In genomic region chr7:135211946-135212685, GRCh38 we compare ENCODE assay signal across 9 cellular contexts. TPM values are rescaled to one million over a fixed set of nuclear protein-coding genes. Genes with fewer than 3 reads are reported as not detected.
DNase-seq lines count a peak whose midpoint lies in the region; ATAC-seq and TF ChIP-seq lines count a peak whose summit lies in the region.
"Not testable (repeated sequence)": the region's sequence is repeated elsewhere in the genome, so short reads cannot be mapped to it uniquely, and the experiment has no call there.
"Had no signal": no experiment of that assay in that cellular context is flagged by ENCODE, and none has a peak within 500 bp of the region (broad histone marks: within the 10 kb centered on the region; RNA-seq: fewer than 3 reads in every experiment).

No MANE protein-coding gene starts in this region.

- H3K4me1 Mint-ChIP-seq in T-helper 1 cell treated with Interleukin-12 subunit alpha and Interleukin-12 subunit beta and Interleukin-4 antibody, amounts not matched to agents 30 μg/mL and 1 μg/mL, for 36 hours (ENCODE audit: low read depth), result peaks cover 24% of the 10 kb centered on the region

- H3K9me3 Mint-ChIP-seq in T-helper 1 cell treated with Interleukin-12 subunit alpha and Interleukin-12 subunit beta and Interleukin-4 antibody, amounts not matched to agents 30 μg/mL and 1 μg/mL, for 36 hours, result not testable (repeated sequence)

- peak; percentile 43 for DNase-seq in EL
- DNase-seq in astrocyte of the spinal cord (ENCODE audit: low read depth, low spot score); left lung; upper lobe of left lung: not testable (repeated sequence)
- peak; percentile 69 for DNase-seq in fibroblast of gingiva (ENCODE audit: low read depth)
- peak; percentile 73 to 80 (median 76) for DNase-seq in ovary

- not testable (repeated sequence) for ATAC-seq in left lung
- ATAC-seq in upper lobe of left lung (ENCODE audit: low FRiP score in 2 of 2), result peak in 1 of 2 donors; percentile 63

- H3K36me3 Mint-ChIP-seq in T-helper 1 cell treated with Interleukin-12 subunit alpha and Interleukin-12 subunit beta and Interleukin-4 antibody, amounts not matched to agents 30 μg/mL and 1 μg/mL, for 36 hours (ENCODE audit: low read depth), result not testable (repeated sequence)

- H3K27ac Mint-ChIP-seq in T-helper 1 cell treated with Interleukin-12 subunit alpha and Interleukin-12 subunit beta and Interleukin-4 antibody, amounts not matched to agents 30 μg/mL and 1 μg/mL, for 36 hours, result peak overlapping the region; percentile 73

- intact Hi-C loops in left lung (cut with DNase I), result not testable (repeated sequence)
- intact Hi-C loops in ovary (cut with DNase I), result loop anchor here in 1 of 4 donors (2.0 kb wide), 1 partner anchor 41 kb away; the partner anchor contains the start of gene CYREN

- TF ChIP-seq POLR2A in ovary (IDR thresholded peaks at IDR 0.05); upper lobe of left lung (IDR thresholded peaks at IDR 0.05): not testable (repeated sequence)

- H3K27ac ChIP-seq in left lung (peak overlapping the region; percentile 88), ovary (peak overlapping the region; percentile 49 to 90), upper lobe of left lung (peak overlapping the region; percentile 88 to 97 (median 94))

- not testable (repeated sequence) for H3K27me3 Mint-ChIP-seq in T-helper 1 cell treated with Interleukin-12 subunit alpha and Interleukin-12 subunit beta and Interleukin-4 antibody, amounts not matched to agents 30 μg/mL and 1 μg/mL, for 36 hours (ENCODE audit: low read depth)

- 11 to 27% (median 20%) methylated on average over 30 of the region's 30 CpGs for WGBS in ovary, 3 donors
- WGBS in upper lobe of left lung, 2 donors, result 47 to 62% methylated on average over 27 to 29 of the region's 30 CpGs

- in situ Hi-C loops in astrocyte of the spinal cord (cut with HindIII; ENCODE audit: low sequenced_read_pairs), result not testable (repeated sequence)

- not testable (repeated sequence) for TF ChIP-seq RAD21 in Ishikawa (IDR thresholded peaks at IDR 0.05; ENCODE audit: low read depth)

- H3K4me1 ChIP-seq in left lung (peaks cover 23 to 43% of the 10 kb centered on the region in 2 donors), upper lobe of left lung (peaks cover 22 to 38% (median 29%) of the 10 kb centered on the region in 4 donors)
- H3K4me1 ChIP-seq in ovary (ENCODE audit: insufficient read depth), result not testable (repeated sequence)

- H3K4me3 ChIP-seq in astrocyte of the spinal cord (ENCODE audit: low read depth, low read length) (peak overlapping the region; percentile 64), left lung (peak overlapping the region; percentile 47 to 87), ovary (peak overlapping the region; percentile 65), upper lobe of left lung (peak overlapping the region; percentile 40 to 96 (median 76))

- not testable (repeated sequence) for H3K9me3 ChIP-seq in left lung, ovary, upper lobe of left lung

- H3K4me3 Mint-ChIP-seq in T-helper 1 cell treated with Interleukin-12 subunit alpha and Interleukin-12 subunit beta and Interleukin-4 antibody, amounts not matched to agents 30 μg/mL and 1 μg/mL, for 36 hours, result peak overlapping the region; percentile 85

- H3K36me3 ChIP-seq in left lung, ovary, upper lobe of left lung: not testable (repeated sequence)

- not testable (repeated sequence) for TF ChIP-seq EP300 in Ishikawa (IDR thresholded peaks at IDR 0.05; ENCODE audit: borderline replicate concordance); ovary (IDR thresholded peaks at IDR 0.05); upper lobe of left lung (IDR thresholded peaks at IDR 0.05)

- H3K27me3 ChIP-seq in left lung, ovary, upper lobe of left lung: not testable (repeated sequence)

- TF ChIP-seq CTCF in astrocyte of the spinal cord (IDR thresholded peaks at IDR 0.05; ENCODE audit: low read depth, low read length); left lung (IDR thresholded peaks at IDR 0.05); ovary (IDR thresholded peaks at IDR 0.05); upper lobe of left lung (IDR thresholded peaks at IDR 0.05): not testable (repeated sequence)

TF ChIP-seq in Ishikawa, 13 proteins besides CTCF, POLR2A, EP300 and RAD21:
- TF ChIP-seq, protein P1, sequence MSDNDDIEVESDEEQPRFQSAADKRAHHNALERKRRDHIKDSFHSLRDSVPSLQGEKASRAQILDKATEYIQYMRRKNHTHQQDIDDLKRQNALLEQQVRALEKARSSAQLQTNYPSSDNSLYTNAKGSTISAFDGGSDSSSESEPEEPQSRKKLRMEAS (IDR thresholded peaks at IDR 0.05), result 0 out of 2 replicates have a peak, but pooled peaks have one; percentile 5

RNA-seq across cellular contexts. Expression of gene WDR91, which starts 0.8 kb away (rescaled TPM):
- 10 to 100 TPM; 22.9 to 27.9 TPM for total RNA-seq in left lung
- total RNA-seq in ovary, result 10 to 100 TPM; 14.7 to 56.3 (median 32.7) TPM
- 10 to 100 TPM; 12.6 to 17.7 TPM for polyA plus RNA-seq in ovary
- total RNA-seq in upper lobe of left lung, result 100 to 1,000 TPM in 1 of 6 donors, 10 to 100 TPM in 5; 19.0 to 180 (median 27.5) TPM

RNA-seq across cellular contexts. Expression of gene STRA8, which starts 21.5 kb away (rescaled TPM):
- total RNA-seq in left lung (not detected), ovary (not detected), upper lobe of left lung (not detected)
- not detected for polyA plus RNA-seq in ovary
- total RNA-seq: dermis microvascular lymphatic vessel endothelial cell had no signal

RNA-seq across cellular contexts. Expression of gene CYREN, which starts 41.6 kb away (rescaled TPM):
- 10 to 100 TPM; 32.1 to 39.9 TPM for total RNA-seq in left lung
- total RNA-seq in ovary, result 10 to 100 TPM; 25.4 to 54.2 (median 40.2) TPM
- 10 to 100 TPM; 21.1 to 24.1 TPM for polyA plus RNA-seq in ovary
- total RNA-seq in upper lobe of left lung, result 100 to 1,000 TPM in 1 of 6 donors, 10 to 100 TPM in 5; 27.3 to 119 (median 40.4) TPM
